In the genomic region with DNA sequence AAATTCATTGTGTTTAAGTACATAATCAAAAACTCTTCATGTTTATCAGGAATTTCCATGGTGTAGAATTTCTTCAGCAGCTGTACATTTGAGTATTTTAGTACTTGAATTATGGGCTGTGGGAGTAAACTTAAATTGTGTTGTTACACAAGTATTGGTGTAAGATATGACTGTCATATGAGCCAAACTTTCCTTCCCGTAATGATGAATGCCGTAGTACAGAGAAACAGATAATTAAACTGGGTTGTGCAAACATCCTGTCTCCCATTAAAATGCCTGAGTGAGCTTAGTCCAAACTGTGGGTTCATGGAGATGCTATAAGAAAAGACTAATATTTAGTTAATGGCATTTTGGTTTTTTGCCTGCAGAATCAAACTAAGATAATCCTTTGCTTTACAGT, we compare ENCODE assay signal across 19 cellular contexts.
DNase-seq lines count a peak whose midpoint lies in the region; ATAC-seq, FAIRE-seq and TF ChIP-seq lines count a peak whose summit lies in the region.
"Had no signal": no experiment of that assay in that cellular context is flagged by ENCODE, and none has a peak within 500 bp of the region (broad histone marks: within the 10 kb centered on the region; RNA-seq: fewer than 3 reads in every experiment).

No MANE protein-coding gene starts in this region.

- H3K23ac ChIP-seq in IMR-90 (ENCODE audit: low read depth, low read length): no peak overlapping the region

- no peak overlapping the region for H3K9ac ChIP-seq in IMR-90 (ENCODE audit: low read depth, low read length)

- no peak overlapping the region for H4K91ac ChIP-seq in IMR-90 (ENCODE audit: insufficient read depth, low read depth, low read length)

- WGBS in IMR-90 (ENCODE audit: extremely low coverage in 2 of 2, insufficient read length in 1 of 2), 2 experiments: 15% methylated on average over 2 of the region's 2 CpGs; no CpG with 5 or more reads in 1 of the 2 experiments
- WGBS in pancreas, 2 donors: 25 to 40% methylated on average over 2 of the region's 2 CpGs
- WGBS in small intestine, 3 donors: 73 to 81% (median 79%) methylated on average over 2 of the region's 2 CpGs

- no peak overlapping the region for H4K5ac ChIP-seq in IMR-90 (ENCODE audit: low read depth, low read length)

- dilution Hi-C loops in IMR-90 (cut with HindIII; ENCODE audit: low sequenced_read_pairs, unreplicated experiment): no loop called here

- TF ChIP-seq POLR2A in IMR-90 (IDR thresholded peaks at IDR 0.05; ENCODE audit: low read depth, low read length): no peak

- BruUV-seq in IMR-90 (replicated peaks; lab: Mats Ljungman, UMichigan): no TSS peak

- no peak overlapping the region for H2BK20ac ChIP-seq in IMR-90 (ENCODE audit: low read depth, low read length)

- H3K36me3 ChIP-seq in IMR-90 (ENCODE audit: control insufficient read depth, insufficient read depth, low read length): peaks cover 9% of the 10 kb centered on the region
- no peaks in the 10 kb centered on the region for H3K36me3 ChIP-seq in pancreas
- peaks cover 0 to 4% of the 10 kb centered on the region in 2 donors for H3K36me3 ChIP-seq in small intestine (ENCODE audit: control insufficient read depth in 2 of 2, insufficient read depth in 2 of 2, low read length in 2 of 2)
- H3K36me3 ChIP-seq: spleen had no signal

- no peak overlapping the region for H3K4me3 ChIP-seq in IMR-90 (ENCODE audit: insufficient read depth, low read depth, low read length)
- no peak overlapping the region for H3K4me3 ChIP-seq in pancreas
- no peak overlapping the region for H3K4me3 ChIP-seq in small intestine (ENCODE audit: low read depth in 1 of 2, low read length in 2 of 2)
- H3K4me3 ChIP-seq: GM12878, spleen, transverse colon had no signal

- H3K36me3 Mint-ChIP-seq in activated CD8-positive, alpha-beta memory T cell treated with anti-CD3 and anti-CD28 coated beads, Interleukin-2, amount 10 ng/mL, durations not matched to agents 7 days and 5 days: no peaks in the 10 kb centered on the region
- H3K36me3 Mint-ChIP-seq: CD4-positive, CD25-positive, alpha-beta regulatory T cell had no signal

- no peaks in the 10 kb centered on the region; the same call in none of the 2 replicates for H3K9me1 ChIP-seq in IMR-90 (ENCODE audit: insufficient read depth, low read length)

- H3K14ac ChIP-seq in IMR-90 (replicated peaks; ENCODE audit: low read depth, low read length): no peak overlapping the region

- no peaks in the 10 kb centered on the region for H4K20me1 ChIP-seq in IMR-90 (ENCODE audit: insufficient read depth, low read length)

- H2BK15ac ChIP-seq in IMR-90 (ENCODE audit: low read depth, low read length): no peak overlapping the region

- H3K27me3 Mint-ChIP-seq in activated CD8-positive, alpha-beta memory T cell treated with anti-CD3 and anti-CD28 coated beads, Interleukin-2, amount 10 ng/mL, durations not matched to agents 7 days and 5 days: no peaks in the 10 kb centered on the region
- H3K27me3 Mint-ChIP-seq: activated B cell treated with CpG ODN at 0.5 μM for 24 hours; CD4-positive, CD25-positive, alpha-beta regulatory T cell; central memory CD8-positive, alpha-beta T cell had no signal

- TF ChIP-seq CTCF in IMR-90 (conservative IDR thresholded peaks at IDR 0.05; ENCODE audit: low read depth, low read length): no peak
- TF ChIP-seq CTCF in VCaP (conservative IDR thresholded peaks at IDR 0.05): no peak
- TF ChIP-seq CTCF in pancreas (IDR thresholded peaks at IDR 0.05): no peak

- POLR2A ChIA-PET in IMR-90 (lab: Charles Lee; ENCODE audit: unreplicated experiment): interaction anchor here (0.5 kb wide), 1 partner anchor 56 kb away, joined by 19 read pairs; no protein-coding TSS in a partner anchor

- no peak overlapping the region; the same call in 1 of the 2 replicates for H3K27ac ChIP-seq in IMR-90 (ENCODE audit: insufficient read depth, low read length)
- H3K27ac ChIP-seq in VCaP: peak overlapping the region; percentile 87
- no peak overlapping the region for H3K27ac ChIP-seq in pancreas
- H3K27ac ChIP-seq in small intestine (ENCODE audit: low read depth in 1 of 2, low read length in 1 of 2): no peak overlapping the region
- H3K27ac ChIP-seq: 22Rv1, spleen, transverse colon had no signal

- H2BK120ac ChIP-seq in IMR-90 (ENCODE audit: low read depth, low read length): no peak overlapping the region

- peak; percentile 81 for ATAC-seq in IMR-90 (ENCODE audit: low read depth)
- peak in 3 of 4 donors; percentile 20 to 32 (median 30) for ATAC-seq in pancreas
- ATAC-seq in activated CD8-positive, alpha-beta memory T cell treated with anti-CD3 and anti-CD28 coated beads, Interleukin-2, amount 10 ng/mL, durations not matched to agents 7 days and 5 days: no peak
- ATAC-seq: GM12878, left ventricle myocardium superior had no signal

- no peak overlapping the region for H3K18ac ChIP-seq in IMR-90 (ENCODE audit: low read depth, low read length)

- H2BK5ac ChIP-seq in IMR-90 (ENCODE audit: low read depth, low read length, poor library complexity, severe bottlenecking): peak overlapping the region; percentile 3

- in situ Hi-C loops in IMR-90 (cut with MboI; ENCODE audit: low sequenced_read_pairs): no loop called here

- H3K4me3 Mint-ChIP-seq in activated CD8-positive, alpha-beta memory T cell treated with anti-CD3 and anti-CD28 coated beads, Interleukin-2, amount 10 ng/mL, durations not matched to agents 7 days and 5 days: no peak overlapping the region
- H3K4me3 Mint-ChIP-seq: activated B cell treated with CpG ODN at 0.5 μM for 24 hours; CD4-positive, CD25-positive, alpha-beta regulatory T cell; central memory CD8-positive, alpha-beta T cell had no signal

- H2AK5ac ChIP-seq in IMR-90 (ENCODE audit: low read depth, low read length): no peak overlapping the region

- H4K8ac ChIP-seq in IMR-90 (ENCODE audit: low read depth in 2 of 2, low read length in 2 of 2): no peak overlapping the region

- H3K4me1 Mint-ChIP-seq in activated CD8-positive, alpha-beta memory T cell treated with anti-CD3 and anti-CD28 coated beads, Interleukin-2, amount 10 ng/mL, durations not matched to agents 7 days and 5 days: no peaks in the 10 kb centered on the region
- H3K4me1 Mint-ChIP-seq: activated B cell treated with CpG ODN at 0.5 μM for 24 hours; CD4-positive, CD25-positive, alpha-beta regulatory T cell; central memory CD8-positive, alpha-beta T cell had no signal

- H3K56ac ChIP-seq in IMR-90 (ENCODE audit: extremely low read depth, insufficient read depth, low read length): no peak overlapping the region

- TF ChIP-seq RAD21 in IMR-90 (IDR thresholded peaks at IDR 0.05; ENCODE audit: low read length): no peak

- no peak for FAIRE-seq in pancreas (lab: Jason Lieb, UNC)
- FAIRE-seq in small intestine (lab: Jason Lieb, UNC): no peak
- FAIRE-seq: GM12878 had no signal

- H3K27me3 ChIP-seq in IMR-90 (ENCODE audit: control insufficient read depth, insufficient read depth, low read length) (no peaks in the 10 kb centered on the region), pancreas (no peaks in the 10 kb centered on the region), small intestine (ENCODE audit: control insufficient read depth in 2 of 2, insufficient read depth in 2 of 2, low read length in 2 of 2) (no peaks in the 10 kb centered on the region)
- H3K27me3 ChIP-seq: spleen, transverse colon had no signal

- no peak overlapping the region for H2AK9ac ChIP-seq in IMR-90 (replicated peaks; ENCODE audit: low read depth, low read length, poor library complexity)

- no peak overlapping the region for H3K4ac ChIP-seq in IMR-90 (ENCODE audit: low read depth, low read length)

- H3K79me1 ChIP-seq in IMR-90 (ENCODE audit: low read depth in 1 of 2, low read length in 2 of 2): peaks cover 0 to 16% of the 10 kb centered on the region in 2 experiments; a peak in 1 of 4 replicates

- intact Hi-C loops in IMR-90 (cut with micrococcal nuclease) (no loop called here), pancreas (cut with DNase I) (no loop called here)

- peaks cover 3% of the 10 kb centered on the region; the same call in 1 of the 2 replicates for H3K4me1 ChIP-seq in IMR-90 (ENCODE audit: control insufficient read depth, insufficient read depth, low read length)
- no peaks in the 10 kb centered on the region for H3K4me1 ChIP-seq in pancreas
- H3K4me1 ChIP-seq in small intestine (ENCODE audit: control insufficient read depth in 2 of 2, insufficient read depth in 1 of 2, low read depth in 1 of 2, low read length in 1 of 2): no peaks in the 10 kb centered on the region
- H3K4me1 ChIP-seq: spleen had no signal

- no peaks in the 10 kb centered on the region for H3K9me3 ChIP-seq in IMR-90 (ENCODE audit: control insufficient read depth, insufficient read depth, low read length)
- H3K9me3 ChIP-seq in pancreas: no peaks in the 10 kb centered on the region
- no peaks in the 10 kb centered on the region for H3K9me3 ChIP-seq in small intestine (ENCODE audit: control insufficient read depth, low read depth)
- H3K9me3 ChIP-seq: spleen, transverse colon had no signal

- H2AFZ ChIP-seq in IMR-90 (replicated peaks; ENCODE audit: low read length, poor library complexity): no peak overlapping the region

- no peak overlapping the region for H3K27ac Mint-ChIP-seq in activated CD8-positive, alpha-beta memory T cell treated with anti-CD3 and anti-CD28 coated beads, Interleukin-2, amount 10 ng/mL, durations not matched to agents 7 days and 5 days
- H3K27ac Mint-ChIP-seq: activated B cell treated with CpG ODN at 0.5 μM for 24 hours; activated T-helper 2 cell treated with anti-CD3 and anti-CD28 coated beads, Interferon-gamma antibody, Interleukin-2, Interleukin-4, amounts not matched to agents 10 μg/mL and 5 μg/mL and 100 μg/mL, durations not matched to agents 14 hours and 24 hours and 36 hours; CD4-positive, CD25-positive, alpha-beta regulatory T cell had no signal

- CTCF ChIA-PET in IMR-90 (lab: Yijun Ruan, JAX): interaction anchor here (0.8 kb wide), 1 partner anchor 16 kb away, joined by 3 read pairs; no protein-coding TSS in a partner anchor
- CTCF ChIA-PET in activated CD8-positive, alpha-beta memory T cell treated with anti-CD3 and anti-CD28 coated beads, Interleukin-2, amount 10 ng/mL, durations not matched to agents 7 days and 5 days (lab: Charles Lee): no interaction called here

- DNase-seq in NCI-H1105 treated with DMSO at 0.1 percent for 48 hours (lab: John Stamatoyannopoulos, UW): peak; percentile 42
- no peak for DNase-seq in NCI-H1105 (lab: John Stamatoyannopoulos, UW)
- peak; percentile 69 for DNase-seq in IMR-90
- no peak for DNase-seq in pancreas
- no peak for DNase-seq in small intestine
- DNase-seq in activated CD8-positive, alpha-beta memory T cell treated with anti-CD3 and anti-CD28 coated beads, Interleukin-2, amount 10 ng/mL, durations not matched to agents 7 days and 5 days: no peak
- no peak for DNase-seq in NCI-H187 (lab: John Stamatoyannopoulos, UW)
- DNase-seq: activated B cell treated with CpG ODN at 0.5 μM for 24 hours; CD4-positive, CD25-positive, alpha-beta regulatory T cell; effector memory CD4-positive, alpha-beta T cell; left ventricle myocardium superior; NCI-H1436; spleen; transverse colon had no signal

- no peaks in the 10 kb centered on the region for H3K9me3 Mint-ChIP-seq in activated CD8-positive, alpha-beta memory T cell treated with anti-CD3 and anti-CD28 coated beads, Interleukin-2, amount 10 ng/mL, durations not matched to agents 7 days and 5 days (ENCODE audit: low read depth)
- H3K9me3 Mint-ChIP-seq: activated B cell treated with CpG ODN at 0.5 μM for 24 hours; activated T-helper 2 cell treated with anti-CD3 and anti-CD28 coated beads, Interferon-gamma antibody, Interleukin-2, Interleukin-4, amounts not matched to agents 10 μg/mL and 5 μg/mL and 100 μg/mL, durations not matched to agents 14 hours and 24 hours and 36 hours; central memory CD8-positive, alpha-beta T cell had no signal

- no peak overlapping the region for H3K4me2 ChIP-seq in IMR-90 (ENCODE audit: low read depth, low read length)

Comparison
In these comparisons a context has a peak if more than half of its experiments do, and no peak if none do; other contexts are left out.
1. DNase-seq: peak in NCI-H1105 treated with DMSO at 0.1 percent for 48 hours (single experiment) and IMR-90 (single experiment); none in NCI-H1105 (single experiment), pancreas (0 of 6), small intestine (single experiment), activated CD8-positive, alpha-beta memory T cell treated with anti-CD3 and anti-CD28 coated beads, Interleukin-2, amount 10 ng/mL, durations not matched to agents 7 days and 5 days (single experiment) and NCI-H187 (0 of 2).